Comparison of ENCODE assay signal across 19 cellular contexts in the genomic region with DNA sequence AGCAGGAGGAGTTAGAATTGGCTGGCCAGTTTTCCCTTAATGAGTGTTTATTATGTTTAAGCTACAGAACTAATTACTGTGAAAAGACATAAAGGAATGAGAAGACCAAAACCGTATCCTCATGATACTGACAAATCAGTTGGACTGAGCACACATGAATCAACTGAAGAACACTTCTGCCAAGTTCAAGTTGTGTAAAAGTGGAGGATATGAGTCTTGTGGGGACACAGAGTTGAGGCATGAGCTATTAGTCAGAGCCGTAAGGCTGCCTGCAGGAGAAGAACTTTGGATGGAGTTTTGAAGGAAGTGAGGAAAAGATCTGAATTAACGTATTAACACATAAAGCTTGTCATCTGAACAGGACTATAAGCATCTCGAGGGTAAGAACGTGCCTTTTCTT. TPM values are rescaled to one million over a fixed set of nuclear protein-coding genes. Genes with fewer than 3 reads are reported as not detected.
DNase-seq lines count a peak whose midpoint lies in the region; ATAC-seq, FAIRE-seq and TF ChIP-seq lines count a peak whose summit lies in the region.
"Had no signal": no experiment of that assay in that cellular context is flagged by ENCODE, and none has a peak within 500 bp of the region (broad histone marks: within the 10 kb centered on the region; RNA-seq: fewer than 3 reads in every experiment).

No MANE protein-coding gene starts in this region.

- H3K27ac ChIP-seq in SK-N-SH (ENCODE audit: low read depth in 2 of 2, low read length in 1 of 2) = peak overlapping the region; percentile 70 to 100
- H3K27ac ChIP-seq: ascending aorta had no signal

- no peaks in the 10 kb centered on the region for H3K9me2 ChIP-seq in SK-N-SH

- no peak for TF ChIP-seq RAD21 in SK-N-SH (IDR thresholded peaks at IDR 0.05; ENCODE audit: low read length)

- intact Hi-C loops in posterior vena cava (cut with DNase I) = no loop called here

- peaks cover 92% of the 10 kb centered on the region for H4K20me1 ChIP-seq in SK-N-SH (ENCODE audit: insufficient read depth)

- peak; percentile 33 for FAIRE-seq in H54 (lab: Jason Lieb, UNC)

- 14% methylated on average over 5 of the region's 5 CpGs for WGBS in SK-N-SH (ENCODE audit: low lambda C conversion rate)

- H3K4me2 ChIP-seq in SK-N-SH (peak overlapping the region; percentile 50), skeletal muscle satellite cell (ENCODE audit: low read length) (peak overlapping the region; percentile 38)

- POLR2A ChIA-PET in SK-N-SH (lab: Yijun Ruan, JAX) = no interaction called here

- peaks cover 94% of the 10 kb centered on the region for H3F3A ChIP-seq in SK-N-SH (replicated peaks; ENCODE audit: insufficient read depth)

- TF ChIP-seq CTCF in SK-N-SH (IDR thresholded peaks at IDR 0.05) (no peak), fibroblast of pulmonary artery (IDR thresholded peaks at IDR 0.05; ENCODE audit: low read length, missing control alignments) (no peak)

- H3K4me3 ChIP-seq in SK-N-SH (ENCODE audit: low read depth in 2 of 2, low read length in 1 of 2) = no peak overlapping the region
- no peak overlapping the region for H3K4me3 ChIP-seq in fibroblast of pulmonary artery (replicated peaks; ENCODE audit: low read depth, low read length)
- no peak overlapping the region for H3K4me3 ChIP-seq in skeletal muscle satellite cell (ENCODE audit: low read length)
- H3K4me3 ChIP-seq: ascending aorta had no signal

- ATAC-seq in HG02885 (IDR thresholded peaks at IDR 0.05; ENCODE audit: poor library complexity, unreplicated experiment) = no peak
- ATAC-seq: left ventricle myocardium superior, T-cell had no signal

- peak overlapping the region; percentile 40; the same call in 1 of the 2 replicates for H3K9ac ChIP-seq in SK-N-SH
- H3K9ac ChIP-seq in skeletal muscle satellite cell (ENCODE audit: low read depth, low read length) = peak overlapping the region; percentile 51

- no peak for TF ChIP-seq POLR2A in H54 (IDR thresholded peaks at IDR 0.05; ENCODE audit: low read depth, low read length)

- no peaks in the 10 kb centered on the region for H3K9me3 ChIP-seq in SK-N-SH
- H3K9me3 ChIP-seq in skeletal muscle satellite cell (replicated peaks; ENCODE audit: low read length) = no peaks in the 10 kb centered on the region
- H3K9me3 ChIP-seq: ascending aorta, Caco-2 had no signal

- TF ChIP-seq EP300 in SK-N-SH (IDR thresholded peaks at IDR 0.05; ENCODE audit: borderline replicate concordance in 1 of 2, low read depth in 1 of 2, low read length in 1 of 2) = no peak

- H3K27me3 ChIP-seq in SK-N-SH (ENCODE audit: insufficient read depth) (no peaks in the 10 kb centered on the region), skeletal muscle satellite cell (ENCODE audit: control insufficient read depth, insufficient read depth, low read length) (no peaks in the 10 kb centered on the region)
- H3K27me3 ChIP-seq: ascending aorta had no signal

- peaks cover 56 to 73% of the 10 kb centered on the region in 2 experiments for H3K36me3 ChIP-seq in SK-N-SH (replicated peaks in 1 of 2; ENCODE audit: control insufficient read depth in 1 of 2, insufficient read depth in 2 of 2, low read length in 1 of 2)
- peaks cover 88% of the 10 kb centered on the region for H3K36me3 ChIP-seq in skeletal muscle satellite cell (ENCODE audit: insufficient read depth, low read length)
- H3K36me3 ChIP-seq: ascending aorta had no signal

- no peak for DNase-seq in H54 (ENCODE audit: insufficient read length, low spot score)
- DNase-seq in SK-N-SH = no peak
- DNase-seq in fibroblast of pulmonary artery (ENCODE audit: low read depth) = peak; percentile 89
- no peak for DNase-seq in SHP77 (lab: John Stamatoyannopoulos, UW)
- no peak for DNase-seq in cerebellar nuclear complex (lab: John Stamatoyannopoulos, UW)
- DNase-seq in posterior vena cava (ENCODE audit: low spot score) = no peak
- DNase-seq: activated CD4-positive, alpha-beta T cell treated with anti-CD3 and anti-CD28 coated beads for 4 hours; activated T-cell treated with anti-CD3 and anti-CD28 coated beads, Interleukin-2, amount 50 U/mL, for 24 hours; Caco-2; effector memory CD4-positive, alpha-beta T cell; hippocampal formation; KG1; left ventricle myocardium superior; NCI-H2081 treated with DMSO at 0.1 percent for 48 hours; NK-92 treated with Interleukin-12 subunit alpha and Interleukin-12 subunit beta, amount 100 ng/mL, for 24 hours; T-cell had no signal

- peaks cover 100% of the 10 kb centered on the region for H3K79me2 ChIP-seq in SK-N-SH (ENCODE audit: insufficient read depth)

- H3K4me1 ChIP-seq in SK-N-SH (ENCODE audit: control insufficient read depth in 1 of 2, insufficient read depth in 2 of 2, low read depth in 1 of 2, low read length in 1 of 2) = peaks cover 0 to 73% of the 10 kb centered on the region in 2 experiments
- H3K4me1 ChIP-seq in skeletal muscle satellite cell (ENCODE audit: control insufficient read depth, insufficient read depth, low read length) = peaks cover 80% of the 10 kb centered on the region
- H3K4me1 ChIP-seq: ascending aorta, Caco-2 had no signal

- CTCF ChIA-PET in SK-N-SH (lab: Yijun Ruan, JAX) = no interaction called here

- no peak overlapping the region for H2AFZ ChIP-seq in SK-N-SH (ENCODE audit: low read depth)

TF ChIP-seq in SK-N-SH, 30 proteins besides CTCF, POLR2A, EP300 and RAD21:
- TF ChIP-seq, protein P1, sequence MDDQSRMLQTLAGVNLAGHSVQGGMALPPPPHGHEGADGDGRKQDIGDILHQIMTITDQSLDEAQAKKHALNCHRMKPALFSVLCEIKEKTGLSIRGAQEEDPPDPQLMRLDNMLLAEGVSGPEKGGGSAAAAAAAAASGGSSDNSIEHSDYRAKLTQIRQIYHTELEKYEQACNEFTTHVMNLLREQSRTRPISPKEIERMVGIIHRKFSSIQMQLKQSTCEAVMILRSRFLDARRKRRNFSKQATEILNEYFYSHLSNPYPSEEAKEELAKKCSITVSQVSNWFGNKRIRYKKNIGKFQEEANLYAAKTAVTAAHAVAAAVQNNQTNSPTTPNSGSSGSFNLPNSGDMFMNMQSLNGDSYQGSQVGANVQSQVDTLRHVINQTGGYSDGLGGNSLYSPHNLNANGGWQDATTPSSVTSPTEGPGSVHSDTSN (IDR thresholded peaks at IDR 0.05) = peak; percentile 54
- peak; percentile 48; the same call in 1 of the 2 replicates for TF ChIP-seq FOSL2 (IDR thresholded peaks at IDR 0.05; ENCODE audit: borderline replicate concordance, low read depth)
- TF ChIP-seq FOXM1 (IDR thresholded peaks at IDR 0.05; ENCODE audit: low read depth) = no peak
- no peak for TF ChIP-seq SMC3 (IDR thresholded peaks at IDR 0.05; ENCODE audit: low read depth, low read length)
- no peak for TF ChIP-seq TEAD4 (IDR thresholded peaks at IDR 0.05; ENCODE audit: borderline replicate concordance, insufficient read depth)
- peak; percentile 47; the same call in 1 of the 2 replicates for TF ChIP-seq NFIC (IDR thresholded peaks at IDR 0.05; ENCODE audit: borderline replicate concordance)
- peak; percentile 49 for TF ChIP-seq JUND (IDR thresholded peaks at IDR 0.05)
- no peak for TF ChIP-seq FOXJ3 (CRISPR knock-in tag; IDR thresholded peaks at IDR 0.05)
- no peak for TF ChIP-seq CHD2 (IDR thresholded peaks at IDR 0.05; ENCODE audit: low read length, partially characterized antibody)
- TF ChIP-seq RCOR1 (IDR thresholded peaks at IDR 0.05; ENCODE audit: low read length) = no peak
TF ChIP-seq in SK-N-SH: peak in this region for 4.

RNA-seq across cellular contexts. Expression of a gene that starts 43.1 kb away (rescaled TPM):
- polyA plus RNA-seq in SK-N-SH (2012; rRNA removed) = 48.0 and 57.0 TPM in 2 replicates
- polyA plus RNA-seq in SK-N-SH (2012; cell fraction: cytosol; rRNA removed) = 45.5 and 51.2 TPM in 2 replicates
- 98.5 and 146 TPM in 2 replicates for polyA plus RNA-seq in SK-N-SH (2012; cell fraction: nucleus; rRNA removed)
- total RNA-seq in skeletal muscle satellite cell (2012; rRNA removed) = 73.0 and 91.0 TPM in 2 replicates
- total RNA-seq in posterior vena cava = 1 to 10 TPM in 1 of 2 donors, under 1 TPM in 1; 0.09 to 1.2 TPM
- total RNA-seq: ascending aorta, left ventricle myocardium superior had no signal
